Comparison of ENCODE assay signal across 1 cellular context in the genomic region with DNA sequence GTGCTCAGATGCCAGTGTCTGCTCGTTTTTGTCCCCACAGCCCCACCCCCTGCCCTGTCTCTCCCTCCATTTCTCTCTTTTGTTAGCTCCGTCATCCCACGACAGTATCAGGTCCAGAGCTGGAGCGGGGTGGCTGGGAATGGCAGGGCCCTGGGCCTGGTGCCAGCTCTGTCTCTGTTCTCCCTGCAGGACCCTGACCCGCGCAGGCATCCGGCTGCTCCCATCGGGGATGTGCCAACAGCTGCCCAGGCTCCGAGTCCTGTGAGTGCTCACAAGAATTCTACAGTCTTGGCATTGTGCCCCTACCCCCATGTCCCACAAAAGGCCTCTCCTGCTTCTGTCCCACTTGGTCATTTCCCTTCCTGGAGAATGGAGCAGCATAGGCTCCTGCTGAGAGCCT.
TF ChIP-seq lines count a peak whose summit lies in the region.

No MANE protein-coding gene starts in this region.

TF ChIP-seq in SK-N-SH treated with all-trans-retinoic acid at 6 μM for 48 hours, 23 proteins besides CTCF, POLR2A, EP300 and RAD21 (continued from another document):
- TF ChIP-seq, protein P1, sequence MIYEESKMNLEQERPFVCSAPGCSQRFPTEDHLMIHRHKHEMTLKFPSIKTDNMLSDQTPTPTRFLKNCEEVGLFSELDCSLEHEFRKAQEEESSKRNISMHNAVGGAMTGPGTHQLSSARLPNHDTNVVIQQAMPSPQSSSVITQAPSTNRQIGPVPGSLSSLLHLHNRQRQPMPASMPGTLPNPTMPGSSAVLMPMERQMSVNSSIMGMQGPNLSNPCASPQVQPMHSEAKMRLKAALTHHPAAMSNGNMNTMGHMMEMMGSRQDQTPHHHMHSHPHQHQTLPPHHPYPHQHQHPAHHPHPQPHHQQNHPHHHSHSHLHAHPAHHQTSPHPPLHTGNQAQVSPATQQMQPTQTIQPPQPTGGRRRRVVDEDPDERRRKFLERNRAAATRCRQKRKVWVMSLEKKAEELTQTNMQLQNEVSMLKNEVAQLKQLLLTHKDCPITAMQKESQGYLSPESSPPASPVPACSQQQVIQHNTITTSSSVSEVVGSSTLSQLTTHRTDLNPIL (CRISPR knock-in tag; IDR thresholded peaks at IDR 0.05; ENCODE audit: low read depth), result no peak
